ENCODE assay signal across 8 cellular contexts in genomic region chr1:169894424-169895145, GRCh38. TPM values are rescaled to one million over a fixed set of nuclear protein-coding genes. Genes with fewer than 3 reads are reported as not detected.
DNase-seq lines count a peak whose midpoint lies in the region; ATAC-seq and TF ChIP-seq lines count a peak whose summit lies in the region.

No MANE protein-coding gene starts in this region.

- WGBS in right cardiac atrium: 35% methylated on average over 15 of the region's 15 CpGs
- WGBS in stomach, 5 donors: 32 to 34% (median 32%) methylated on average over 15 of the region's 15 CpGs

- DNase-seq in NCI-H510A treated with DMSO at 0.1 percent for 48 hours (lab: John Stamatoyannopoulos, UW) (peak; percentile 76), NCI-H510A (lab: John Stamatoyannopoulos, UW) (no peak), right cardiac atrium (no peak), stomach (no peak), ecto neural progenitor cell (ENCODE audit: low spot score) (no peak), occipital lobe (lab: John Stamatoyannopoulos, UW) (no peak)

- no peaks in the 10 kb centered on the region for H3K36me3 ChIP-seq in stomach

- H3K4me1 ChIP-seq in right cardiac atrium (ENCODE audit: control insufficient read depth, insufficient read depth, low read length) (peaks cover 2% of the 10 kb centered on the region), stomach (peaks cover 13 to 38% (median 30%) of the 10 kb centered on the region in 4 donors)

- peak in 1 of 2 donors; percentile 8 for ATAC-seq in right cardiac atrium
- ATAC-seq in GM21526 (IDR thresholded peaks at IDR 0.05; ENCODE audit: low FRiP score, unreplicated experiment): no peak

- H3K27ac ChIP-seq in VCaP: peak overlapping the region; percentile 99
- H3K27ac ChIP-seq in right cardiac atrium (ENCODE audit: low read length): peak overlapping the region; percentile 43
- peak overlapping the region; percentile 95 to 99 (median 99) for H3K27ac ChIP-seq in stomach

- H3K4me3 ChIP-seq in right cardiac atrium (ENCODE audit: low read length) (peak overlapping the region; percentile 94), stomach (peak overlapping the region; percentile 81 to 98 (median 92))

- no peaks in the 10 kb centered on the region for H3K9me3 ChIP-seq in right cardiac atrium (ENCODE audit: control insufficient read depth, low read length)
- no peaks in the 10 kb centered on the region for H3K9me3 ChIP-seq in stomach

- TF ChIP-seq CTCF in VCaP (conservative IDR thresholded peaks at IDR 0.05) (no peak), stomach (IDR thresholded peaks at IDR 0.05) (no peak)

- TF ChIP-seq POLR2A in stomach (IDR thresholded peaks at IDR 0.05): no peak

- TF ChIP-seq EP300 in stomach (IDR thresholded peaks at IDR 0.05): no peak

- intact Hi-C loops in right cardiac atrium (cut with DNase I): no loop called here
- intact Hi-C loops in stomach (cut with DNase I; ENCODE audit: low total_unique reads): no loop called here

- no peaks in the 10 kb centered on the region for H3K27me3 ChIP-seq in right cardiac atrium (ENCODE audit: control insufficient read depth, insufficient read depth)
- H3K27me3 ChIP-seq in stomach: peaks cover 0 to 6% (median 0%) of the 10 kb centered on the region in 3 donors

RNA-seq across cellular contexts. Expression of gene SCYL3, which starts 0.9 kb away (rescaled TPM):
- 1 to 10 TPM; 5.7 to 7.1 (median 6.1) TPM for total RNA-seq in right cardiac atrium
- polyA plus RNA-seq in right cardiac atrium: 2.6 TPM
- 10 to 100 TPM in 3 of 5 donors, 1 to 10 TPM in 2; 2.3 to 17.1 (median 10.9) TPM for total RNA-seq in stomach
- 1 to 10 TPM; 3.5 to 5.0 (median 4.3) TPM for polyA plus RNA-seq in stomach
- 14.2 TPM for total RNA-seq in occipital lobe

Comparison
In these comparisons a context has a peak if more than half of its experiments do, and no peak if none do; other contexts are left out.
1. H3K27ac ChIP-seq: peak in every context shown above with its lines; median percentile 99 in VCaP; 99 in stomach; 43 in right cardiac atrium.